ENCODE assay signal across 9 cellular contexts in the genomic region with DNA sequence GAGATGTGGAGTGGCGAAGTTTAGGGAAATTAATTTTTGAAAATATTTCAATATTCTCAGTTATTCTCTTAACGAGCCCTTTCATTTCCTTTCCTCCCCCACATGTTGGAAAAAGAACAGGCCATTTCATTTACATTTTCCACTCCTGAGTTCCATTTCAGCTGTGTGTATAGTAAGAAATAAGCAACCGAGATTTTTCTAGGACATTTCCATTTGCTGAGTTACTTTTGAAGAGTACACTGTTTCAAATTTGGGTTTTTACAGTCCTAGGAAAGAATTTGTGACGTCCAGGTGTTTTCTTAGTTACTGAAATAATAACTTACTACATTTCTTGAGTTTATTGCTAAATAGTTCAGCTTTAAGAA. TPM values are rescaled to one million over a fixed set of nuclear protein-coding genes. Genes with fewer than 3 reads are reported as not detected.
DNase-seq lines count a peak whose midpoint lies in the region; ATAC-seq and FAIRE-seq lines count a peak whose summit lies in the region.
"Had no signal": no experiment of that assay in that cellular context is flagged by ENCODE, and none has a peak within 500 bp of the region (broad histone marks: within the 10 kb centered on the region; RNA-seq: fewer than 3 reads in every experiment).

No MANE protein-coding gene starts in this region.

- peak overlapping the region in 4 of 5 donors; percentile 80 to 91 (median 88) for H3K9ac ChIP-seq in subcutaneous abdominal adipose tissue (ENCODE audit: low read length in 5 of 5)

- H3K27ac ChIP-seq in subcutaneous abdominal adipose tissue (ENCODE audit: low read depth, low read length) = peak overlapping the region; percentile 91

- H3K9me3 Mint-ChIP-seq in activated naive CD8-positive, alpha-beta T cell treated with anti-CD3 and anti-CD28 coated beads for 36 hours = no peaks in the 10 kb centered on the region

- peak; percentile 45 for DNase-seq in NCI-H345 (lab: John Stamatoyannopoulos, UW)
- DNase-seq in NCI-H345 treated with DMSO at 0.1 percent for 48 hours (lab: John Stamatoyannopoulos, UW; ENCODE audit: unreplicated experiment) = no peak
- no peak for DNase-seq in activated naive CD8-positive, alpha-beta T cell treated with anti-CD3 and anti-CD28 coated beads for 36 hours
- no peak for DNase-seq in NCI-H446 treated with DMSO at 0.1 percent for 48 hours (lab: John Stamatoyannopoulos, UW)
- no peak for DNase-seq in G401 (ENCODE audit: low spot score)

- no peaks in the 10 kb centered on the region for H3K9me3 ChIP-seq in subcutaneous abdominal adipose tissue (ENCODE audit: control insufficient read depth in 5 of 5, low read length in 5 of 5)

- H3K4me3 Mint-ChIP-seq in activated naive CD8-positive, alpha-beta T cell treated with anti-CD3 and anti-CD28 coated beads for 36 hours = peak overlapping the region; percentile 98

- H3K36me3 ChIP-seq in subcutaneous abdominal adipose tissue (ENCODE audit: control insufficient read depth in 5 of 5, insufficient read depth in 5 of 5, low read length in 5 of 5) = no peaks in the 10 kb centered on the region

- FAIRE-seq in islet of Langerhans (lab: Jason Lieb, UNC) = peak; percentile 51
- FAIRE-seq: A204.1 had no signal

- no peaks in the 10 kb centered on the region for H3K27me3 Mint-ChIP-seq in activated naive CD8-positive, alpha-beta T cell treated with anti-CD3 and anti-CD28 coated beads for 36 hours

- peak overlapping the region; percentile 61 to 95 (median 89) for H3K4me3 ChIP-seq in subcutaneous abdominal adipose tissue (ENCODE audit: low read depth in 1 of 5, low read length in 5 of 5)

- peaks cover 48% of the 10 kb centered on the region for H3K4me1 Mint-ChIP-seq in activated naive CD8-positive, alpha-beta T cell treated with anti-CD3 and anti-CD28 coated beads for 36 hours

- in situ Hi-C loops in G401 (cut with HindIII; ENCODE audit: low sequenced_read_pairs) = no loop called here

- H3K36me3 Mint-ChIP-seq in activated naive CD8-positive, alpha-beta T cell treated with anti-CD3 and anti-CD28 coated beads for 36 hours = peaks cover 32% of the 10 kb centered on the region

- H3K27ac Mint-ChIP-seq in activated naive CD8-positive, alpha-beta T cell treated with anti-CD3 and anti-CD28 coated beads for 36 hours = peak overlapping the region; percentile 97

- peaks cover 0 to 43% (median 24%) of the 10 kb centered on the region in 5 donors for H3K4me1 ChIP-seq in subcutaneous abdominal adipose tissue (ENCODE audit: control insufficient read depth in 5 of 5, insufficient read depth in 5 of 5, low read length in 5 of 5)

- no peaks in the 10 kb centered on the region for H3K27me3 ChIP-seq in subcutaneous abdominal adipose tissue (ENCODE audit: control insufficient read depth in 5 of 5, insufficient read depth in 4 of 5, low read length in 5 of 5)

- ATAC-seq in HG02759 (IDR thresholded peaks at IDR 0.05; ENCODE audit: unreplicated experiment) = no peak

RNA-seq across cellular contexts. Expression of a gene that starts 1.2 kb away (rescaled TPM):
- total RNA-seq in activated naive CD8-positive, alpha-beta T cell treated with anti-CD3 and anti-CD28 coated beads for 36 hours = 100 to 1,000 TPM; 245 to 256 TPM
- 149 and 244 TPM in 2 replicates for total RNA-seq in G401 (2014; rRNA removed; shearing (Covaris generic))
